ENCODE assay signal across 12 cellular contexts in genomic region chr15:74408385-74408784, GRCh38. TPM values are rescaled to one million over a fixed set of nuclear protein-coding genes. Genes with fewer than 3 reads are reported as not detected.
DNase-seq lines count a peak whose midpoint lies in the region; ATAC-seq and TF ChIP-seq lines count a peak whose summit lies in the region.
"Had no signal": no experiment of that assay in that cellular context is flagged by ENCODE, and none has a peak within 500 bp of the region (broad histone marks: within the 10 kb centered on the region; RNA-seq: fewer than 3 reads in every experiment).

No MANE protein-coding gene starts in this region.

- peaks cover 11% of the 10 kb centered on the region for H3K36me3 Mint-ChIP-seq in activated CD8-positive, alpha-beta memory T cell treated with anti-CD3 and anti-CD28 coated beads, Interleukin-2, amount 10 ng/mL, durations not matched to agents 7 days and 5 days
- H3K36me3 Mint-ChIP-seq in chondrocyte (ENCODE audit: low read depth) = no peaks in the 10 kb centered on the region
- H3K36me3 Mint-ChIP-seq in stimulated activated effector memory CD8-positive, alpha-beta T cell treated with anti-CD3 and anti-CD28 coated beads, Interleukin-12 subunit alpha, Interleukin-12 subunit beta, amount 100 ng/mL, for 72 hours = peaks cover 57% of the 10 kb centered on the region

- peaks cover 17% of the 10 kb centered on the region for H3K4me1 Mint-ChIP-seq in activated CD8-positive, alpha-beta memory T cell treated with anti-CD3 and anti-CD28 coated beads, Interleukin-2, amount 10 ng/mL, durations not matched to agents 7 days and 5 days
- peaks cover 23% of the 10 kb centered on the region for H3K4me1 Mint-ChIP-seq in chondrocyte (ENCODE audit: low read depth)
- H3K4me1 Mint-ChIP-seq in stimulated activated effector memory CD8-positive, alpha-beta T cell treated with anti-CD3 and anti-CD28 coated beads, Interleukin-12 subunit alpha, Interleukin-12 subunit beta, amount 100 ng/mL, for 72 hours = peaks cover 46% of the 10 kb centered on the region

- 86% methylated on average over 2 of the region's 2 CpGs for WGBS in right cardiac atrium

- H3K4me3 ChIP-seq in Panc1 (ENCODE audit: low read depth in 2 of 2, low read length in 2 of 2) = no peak overlapping the region
- H3K4me3 ChIP-seq in right cardiac atrium (ENCODE audit: low read length) = no peak overlapping the region
- H3K4me3 ChIP-seq: hepatocyte had no signal

- no peaks in the 10 kb centered on the region for H3K27me3 Mint-ChIP-seq in activated CD8-positive, alpha-beta memory T cell treated with anti-CD3 and anti-CD28 coated beads, Interleukin-2, amount 10 ng/mL, durations not matched to agents 7 days and 5 days
- H3K27me3 Mint-ChIP-seq in chondrocyte (ENCODE audit: low read depth) = no peaks in the 10 kb centered on the region

- no peak for ATAC-seq in activated CD8-positive, alpha-beta memory T cell treated with anti-CD3 and anti-CD28 coated beads, Interleukin-2, amount 10 ng/mL, durations not matched to agents 7 days and 5 days
- ATAC-seq in Panc1 (0 out of 2 replicates have a peak, but pooled peaks have one; percentile 5), right cardiac atrium (no peak), HG02973 (IDR thresholded peaks at IDR 0.05; ENCODE audit: unreplicated experiment) (no peak)
- ATAC-seq in stimulated activated effector memory CD8-positive, alpha-beta T cell treated with anti-CD3 and anti-CD28 coated beads, Interleukin-12 subunit alpha, Interleukin-12 subunit beta, amount 100 ng/mL, for 72 hours = peak; percentile 4

- DNase-seq in activated CD8-positive, alpha-beta memory T cell treated with anti-CD3 and anti-CD28 coated beads, Interleukin-2, amount 10 ng/mL, durations not matched to agents 7 days and 5 days = no peak
- no peak for DNase-seq in activated CD8-positive, alpha-beta memory T cell treated with anti-CD3 and anti-CD28 coated beads, Interleukin-2, amount 50 U/mL, for 4 hours
- DNase-seq in Panc1 (ENCODE audit: low read depth, low spot score) = no peak
- no peak for DNase-seq in chondrocyte (ENCODE audit: low spot score)
- no peak for DNase-seq in stimulated activated effector memory CD8-positive, alpha-beta T cell treated with anti-CD3 and anti-CD28 coated beads, Interleukin-12 subunit alpha, Interleukin-12 subunit beta, amount 100 ng/mL, for 72 hours (ENCODE audit: low spot score in 2 of 2)
- DNase-seq in right cardiac atrium = no peak
- DNase-seq in activated effector memory CD4-positive, alpha-beta T cell treated with Interleukin-2 at 50 U/mL for 16 hours = no peak
- DNase-seq: NCI-H187 had no signal

- CTCF ChIA-PET in activated CD8-positive, alpha-beta memory T cell treated with anti-CD3 and anti-CD28 coated beads, Interleukin-2, amount 10 ng/mL, durations not matched to agents 7 days and 5 days (lab: Charles Lee) = interaction anchor here (0.9 to 12.3 kb wide), 2 partner anchors 24 to 25 kb away, joined by 3 to 108 read pairs; partner anchors contain the start of gene SEMA7A
- CTCF ChIA-PET in Panc1 (lab: Charles Lee) = no interaction called here

- H3K9me3 ChIP-seq in Panc1 (ENCODE audit: control insufficient read depth, insufficient read depth, low read depth, low read length) (no peaks in the 10 kb centered on the region), right cardiac atrium (ENCODE audit: control insufficient read depth, low read length) (no peaks in the 10 kb centered on the region)

- H3K9me3 Mint-ChIP-seq in activated CD8-positive, alpha-beta memory T cell treated with anti-CD3 and anti-CD28 coated beads, Interleukin-2, amount 10 ng/mL, durations not matched to agents 7 days and 5 days (ENCODE audit: low read depth) = no peaks in the 10 kb centered on the region
- H3K9me3 Mint-ChIP-seq in chondrocyte (ENCODE audit: low read depth) = no peaks in the 10 kb centered on the region
- H3K9me3 Mint-ChIP-seq in stimulated activated effector memory CD8-positive, alpha-beta T cell treated with anti-CD3 and anti-CD28 coated beads, Interleukin-12 subunit alpha, Interleukin-12 subunit beta, amount 100 ng/mL, for 72 hours = no peaks in the 10 kb centered on the region
- H3K9me3 Mint-ChIP-seq: dendritic cell treated with granulocyte-macrophage colony-stimulating factor and Interleukin-4, amounts not matched to agents 40 ng/mL and 50 ng/mL, for 4 days had no signal

- H3K27ac ChIP-seq in Panc1 (ENCODE audit: low read length) = no peak overlapping the region
- no peak overlapping the region for H3K27ac ChIP-seq in right cardiac atrium (ENCODE audit: low read length)
- H3K27ac ChIP-seq: hepatocyte had no signal

- H3K4me1 ChIP-seq in Panc1 (ENCODE audit: control insufficient read depth, insufficient read depth, low read length) (peaks cover 18% of the 10 kb centered on the region), right cardiac atrium (ENCODE audit: control insufficient read depth, insufficient read depth, low read length) (no peaks in the 10 kb centered on the region)

- in situ Hi-C loops in Panc1 (cut with HindIII; ENCODE audit: low pct_unique_long_range_greater_than_20kb, low sequenced_read_pairs) = no loop called here

- H3K4me3 Mint-ChIP-seq in activated CD8-positive, alpha-beta memory T cell treated with anti-CD3 and anti-CD28 coated beads, Interleukin-2, amount 10 ng/mL, durations not matched to agents 7 days and 5 days = no peak overlapping the region
- no peak overlapping the region for H3K4me3 Mint-ChIP-seq in chondrocyte (ENCODE audit: unreplicated experiment)
- H3K4me3 Mint-ChIP-seq in stimulated activated effector memory CD8-positive, alpha-beta T cell treated with anti-CD3 and anti-CD28 coated beads, Interleukin-12 subunit alpha, Interleukin-12 subunit beta, amount 100 ng/mL, for 72 hours = no peak overlapping the region
- H3K4me3 Mint-ChIP-seq: dendritic cell treated with granulocyte-macrophage colony-stimulating factor and Interleukin-4, amounts not matched to agents 40 ng/mL and 50 ng/mL, for 4 days had no signal

- no peaks in the 10 kb centered on the region for H3K27me3 ChIP-seq in Panc1 (ENCODE audit: control insufficient read depth, insufficient read depth, low read length)
- no peaks in the 10 kb centered on the region for H3K27me3 ChIP-seq in right cardiac atrium (ENCODE audit: control insufficient read depth, insufficient read depth)
- H3K27me3 ChIP-seq: hepatocyte had no signal

- POLR2A ChIA-PET in Panc1 (lab: Charles Lee) = no interaction called here

- TF ChIP-seq CTCF in Panc1 (IDR thresholded peaks at IDR 0.05) (no peak), chondrocyte (IDR thresholded peaks at IDR 0.05) (no peak)

- H3K27ac Mint-ChIP-seq in activated CD8-positive, alpha-beta memory T cell treated with anti-CD3 and anti-CD28 coated beads, Interleukin-2, amount 10 ng/mL, durations not matched to agents 7 days and 5 days = peak overlapping the region; percentile 25
- H3K27ac Mint-ChIP-seq in chondrocyte (ENCODE audit: unreplicated experiment) = peak overlapping the region; percentile 17
- peak overlapping the region; percentile 77 for H3K27ac Mint-ChIP-seq in stimulated activated effector memory CD8-positive, alpha-beta T cell treated with anti-CD3 and anti-CD28 coated beads, Interleukin-12 subunit alpha, Interleukin-12 subunit beta, amount 100 ng/mL, for 72 hours
- H3K27ac Mint-ChIP-seq: dendritic cell treated with granulocyte-macrophage colony-stimulating factor and Interleukin-4, amounts not matched to agents 40 ng/mL and 50 ng/mL, for 4 days had no signal

- H3K36me3 ChIP-seq in Panc1 (ENCODE audit: control insufficient read depth, insufficient read depth, low read length) = no peaks in the 10 kb centered on the region

- intact Hi-C loops in Panc1 (cut with micrococcal nuclease; ENCODE audit: unreplicated experiment) (no loop called here), right cardiac atrium (cut with DNase I) (no loop called here)

- no TSS peak for BruUV-seq in Panc1 (replicated peaks; lab: Mats Ljungman, UMichigan)

RNA-seq across cellular contexts. Expression of gene SEMA7A, which starts 25.4 kb away (rescaled TPM):
- 10 to 100 TPM; 26.4 to 32.9 TPM for total RNA-seq in activated CD8-positive, alpha-beta memory T cell treated with anti-CD3 and anti-CD28 coated beads, Interleukin-2, amount 10 ng/mL, durations not matched to agents 7 days and 5 days
- total RNA-seq in Panc1 (2021; ENCODE audit: unreplicated experiment) (11.2 TPM), chondrocyte (1.1 to 3.3 TPM (median 2.3 TPM) in 3 replicates), right cardiac atrium (1 to 10 TPM; 1.7 to 3.3 (median 2.2) TPM)
- 6.3 TPM for polyA plus RNA-seq in Panc1 (2012; ENCODE audit: insufficient read length)
- polyA plus RNA-seq in right cardiac atrium = 1.8 TPM

RNA-seq across cellular contexts. Expression of gene CYP11A1, which starts 40.9 kb away (rescaled TPM):
- under 1 TPM in 1 of 2 experiments, not detected in 1; 0.55 TPM for total RNA-seq in activated CD8-positive, alpha-beta memory T cell treated with anti-CD3 and anti-CD28 coated beads, Interleukin-2, amount 10 ng/mL, durations not matched to agents 7 days and 5 days
- total RNA-seq in Panc1 (2021; ENCODE audit: unreplicated experiment) (0.57 TPM), chondrocyte (0.32 to 0.54 TPM in 2 of 3 replicates, not detected in the other), right cardiac atrium (1 to 10 TPM; 1.1 to 1.7 (median 1.3) TPM)
- 1.5 TPM for polyA plus RNA-seq in Panc1 (2012; ENCODE audit: insufficient read length)
- polyA plus RNA-seq in right cardiac atrium = 0.66 TPM
- total RNA-seq: A673 had no signal

RNA-seq across cellular contexts. Expression of gene UBL7, which starts 52.6 kb away (rescaled TPM):
- 10 to 100 TPM; 55.9 to 60.9 TPM for total RNA-seq in activated CD8-positive, alpha-beta memory T cell treated with anti-CD3 and anti-CD28 coated beads, Interleukin-2, amount 10 ng/mL, durations not matched to agents 7 days and 5 days
- total RNA-seq in Panc1 (2021; ENCODE audit: unreplicated experiment) (68.5 TPM), chondrocyte (30.0 to 34.5 TPM (median 32.5 TPM) in 3 replicates), right cardiac atrium (10 to 100 TPM; 35.8 to 59.3 (median 49.8) TPM)
- 82.5 TPM for polyA plus RNA-seq in Panc1 (2012; ENCODE audit: insufficient read length)
- polyA plus RNA-seq in right cardiac atrium = 49.0 TPM

Comparison
In these comparisons a context has a peak if more than half of its experiments do, and no peak if none do; other contexts are left out.
1. ATAC-seq: peak in Panc1 (single experiment) and stimulated activated effector memory CD8-positive, alpha-beta T cell treated with anti-CD3 and anti-CD28 coated beads, Interleukin-12 subunit alpha, Interleukin-12 subunit beta, amount 100 ng/mL, for 72 hours (single experiment); none in activated CD8-positive, alpha-beta memory T cell treated with anti-CD3 and anti-CD28 coated beads, Interleukin-2, amount 10 ng/mL, durations not matched to agents 7 days and 5 days (single experiment), right cardiac atrium (0 of 2) and HG02973 (single experiment).
2. H3K27ac Mint-ChIP-seq: peak in every context shown above with its lines; median percentile 77 in stimulated activated effector memory CD8-positive, alpha-beta T cell treated with anti-CD3 and anti-CD28 coated beads, Interleukin-12 subunit alpha, Interleukin-12 subunit beta, amount 100 ng/mL, for 72 hours; 25 in activated CD8-positive, alpha-beta memory T cell treated with anti-CD3 and anti-CD28 coated beads, Interleukin-2, amount 10 ng/mL, durations not matched to agents 7 days and 5 days; 17 in chondrocyte.